Comparison of ENCODE assay signal across 21 cellular contexts in the genomic region with DNA sequence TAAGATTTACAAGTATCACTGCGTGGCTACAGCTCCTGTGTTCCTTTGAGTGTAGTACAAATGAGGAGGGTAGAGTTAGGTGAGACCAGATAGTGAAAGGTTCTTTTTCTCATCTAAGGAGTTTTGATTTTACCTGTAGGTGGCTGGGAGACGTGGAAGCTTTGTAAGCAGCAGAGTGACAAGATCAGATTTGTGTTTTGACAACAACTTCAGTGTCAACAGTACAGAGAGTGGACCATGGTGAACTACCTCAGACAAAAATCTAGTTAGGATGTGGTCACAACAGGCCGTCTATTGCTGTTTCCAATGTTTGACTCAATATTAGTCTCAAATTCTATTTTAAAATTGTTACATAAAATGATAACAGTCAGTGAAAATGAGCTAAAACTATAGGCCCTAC. TPM values are rescaled to one million over a fixed set of nuclear protein-coding genes. Genes with fewer than 3 reads are reported as not detected.
DNase-seq lines count a peak whose midpoint lies in the region; ATAC-seq, FAIRE-seq and TF ChIP-seq lines count a peak whose summit lies in the region.
"Had no signal": no experiment of that assay in that cellular context is flagged by ENCODE, and none has a peak within 500 bp of the region (broad histone marks: within the 10 kb centered on the region; RNA-seq: fewer than 3 reads in every experiment).

No MANE protein-coding gene starts in this region.

- H3K27ac ChIP-seq in GM23338 (ENCODE audit: low read depth) (no peak overlapping the region), astrocyte (ENCODE audit: low read depth, low read length) (no peak overlapping the region), liver (ENCODE audit: low read depth in 1 of 2, low read length in 2 of 2) (peak overlapping the region; percentile 83 to 89), tibial artery (peak overlapping the region; percentile 60 to 63)
- H3K27ac ChIP-seq: C4-2B, Peyer's patch had no signal

- H3K36me3 Mint-ChIP-seq in GM23338 (ENCODE audit: low read depth) (no peaks in the 10 kb centered on the region), astrocyte (ENCODE audit: low read depth, unreplicated experiment) (peaks cover 10% of the 10 kb centered on the region)

- H3K9ac ChIP-seq in astrocyte (ENCODE audit: low read length) (no peak overlapping the region), liver (ENCODE audit: low read depth in 1 of 2, low read length in 2 of 2) (peak overlapping the region in 1 of 2 donors; percentile 48)

- H3K4me1 Mint-ChIP-seq in GM23338: peaks cover 19% of the 10 kb centered on the region
- H3K4me1 Mint-ChIP-seq in astrocyte (ENCODE audit: low read depth, unreplicated experiment): peaks cover 21% of the 10 kb centered on the region

- no peaks in the 10 kb centered on the region for H3K9me2 ChIP-seq in GM23338 (ENCODE audit: insufficient read depth)

- H2AFZ ChIP-seq in GM23338 (no peak overlapping the region; the same call in 1 of the 2 replicates), astrocyte (ENCODE audit: low read depth, low read length) (no peak overlapping the region)

- no peak for TF ChIP-seq CTCF in GM23338 (conservative IDR thresholded peaks at IDR 0.05; ENCODE audit: low read depth in 2 of 2)
- no peak for TF ChIP-seq CTCF in astrocyte (IDR thresholded peaks at IDR 0.05; ENCODE audit: insufficient read depth, low read depth, low read length)
- no peak for TF ChIP-seq CTCF in liver (IDR thresholded peaks at IDR 0.05; ENCODE audit: low read depth, low read length, missing input control)
- TF ChIP-seq CTCF in tibial artery (IDR thresholded peaks at IDR 0.05): no peak

- H3K36me3 ChIP-seq in GM23338 (ENCODE audit: insufficient read depth) (no peaks in the 10 kb centered on the region), astrocyte (ENCODE audit: insufficient read depth, low read length) (no peaks in the 10 kb centered on the region), liver (ENCODE audit: control insufficient read depth in 4 of 4, insufficient read depth in 3 of 4, low read depth in 1 of 4, low read length in 3 of 4) (no peaks in the 10 kb centered on the region), tibial artery (no peaks in the 10 kb centered on the region)
- H3K36me3 ChIP-seq: Peyer's patch had no signal

- H3K27me3 ChIP-seq in GM23338 (ENCODE audit: insufficient read depth) (no peaks in the 10 kb centered on the region), astrocyte (ENCODE audit: insufficient read depth, low read length) (no peaks in the 10 kb centered on the region), liver (ENCODE audit: control insufficient read depth in 4 of 4, insufficient read depth in 4 of 4, low read length in 3 of 4) (no peaks in the 10 kb centered on the region), tibial artery (no peaks in the 10 kb centered on the region)
- H3K27me3 ChIP-seq: Peyer's patch had no signal

- no peaks in the 10 kb centered on the region for H3K9me3 Mint-ChIP-seq in GM23338
- no peaks in the 10 kb centered on the region for H3K9me3 Mint-ChIP-seq in astrocyte (ENCODE audit: unreplicated experiment)

- H3K27me3 Mint-ChIP-seq in GM23338 (ENCODE audit: insufficient read depth, low read depth, poor library complexity) (peaks cover 1% of the 10 kb centered on the region), astrocyte (ENCODE audit: low read depth, unreplicated experiment) (no peaks in the 10 kb centered on the region)

- H3K4me3 Mint-ChIP-seq in GM23338 (no peak overlapping the region), astrocyte (ENCODE audit: unreplicated experiment) (no peak overlapping the region)

- H3K4me2 ChIP-seq in GM23338 (no peak overlapping the region), astrocyte (ENCODE audit: low read length) (no peak overlapping the region)

- FAIRE-seq in astrocyte (lab: Jason Lieb, UNC): no peak
- FAIRE-seq: GM19239, K562 had no signal

- whole genome bisulfite sequencing in liver: 57% methylated on average over 3 of the region's 3 CpGs

- intact Hi-C loops in tibial artery (cut with DNase I; ENCODE audit: low total_unique reads): no loop called here

- peaks cover 11% of the 10 kb centered on the region for H3K4me1 ChIP-seq in GM23338 (ENCODE audit: insufficient read depth)
- H3K4me1 ChIP-seq in astrocyte (ENCODE audit: insufficient read depth, low read length): no peaks in the 10 kb centered on the region
- peaks cover 8 to 32% (median 16%) of the 10 kb centered on the region in 4 donors for H3K4me1 ChIP-seq in liver (ENCODE audit: control insufficient read depth in 4 of 4, insufficient read depth in 4 of 4, low read length in 3 of 4)
- peaks cover 0 to 33% (median 17%) of the 10 kb centered on the region in 4 donors for H3K4me1 ChIP-seq in tibial artery
- H3K4me1 ChIP-seq: Peyer's patch had no signal

- H3K4me3 ChIP-seq in GM23338: no peak overlapping the region
- H3K4me3 ChIP-seq in astrocyte (ENCODE audit: insufficient read depth, low read depth, low read length): no peak overlapping the region
- no peak overlapping the region for H3K4me3 ChIP-seq in liver (ENCODE audit: low read depth in 1 of 3, low read length in 3 of 3)
- H3K4me3 ChIP-seq in tibial artery: no peak overlapping the region
- H3K4me3 ChIP-seq: K562, Peyer's patch had no signal

- DNase-seq in GM23338 (ENCODE audit: low spot score) (no peak), astrocyte (ENCODE audit: low read depth) (no peak), tibial artery (no peak), SKM-1 treated with dmso at 0.1 percent for 144 hours (lab: John Stamatoyannopoulos, UW; ENCODE audit: unreplicated experiment) (no peak)
- no peak for DNase-seq in activated CD4-positive, alpha-beta T cell treated with anti-CD3 and anti-CD28 coated beads, Interleukin-2, amount 50 U/mL, for 48 hours
- DNase-seq: DMS153, EL, MV-4-11, NCI-H1417, NCI-H1930, NCI-H2171 treated with DMSO at 0.1 percent for 48 hours, NCI-H446 treated with DMSO at 0.1 percent for 48 hours, NCI-H774, Peyer's patch had no signal

- ATAC-seq in GM23338 (no peak; the same call in 2 of the 3 replicates), GM19463 (IDR thresholded peaks at IDR 0.05; ENCODE audit: unreplicated experiment) (no peak)
- ATAC-seq: HCT116, K562, Right ventricle myocardium inferior had no signal

- no peaks in the 10 kb centered on the region for H3K9me3 ChIP-seq in astrocyte (ENCODE audit: insufficient read depth, low read depth, low read length)
- H3K9me3 ChIP-seq in liver (ENCODE audit: control insufficient read depth in 4 of 4, low read length in 3 of 4): no peaks in the 10 kb centered on the region
- no peaks in the 10 kb centered on the region for H3K9me3 ChIP-seq in tibial artery
- H3K9me3 ChIP-seq: Peyer's patch had no signal

- H3K79me2 ChIP-seq in GM23338 (replicated peaks; ENCODE audit: insufficient read depth) (no peaks in the 10 kb centered on the region), astrocyte (ENCODE audit: insufficient read depth, low read length) (no peaks in the 10 kb centered on the region)

- H3F3A ChIP-seq in GM23338 (replicated peaks; ENCODE audit: low read depth): no peaks in the 10 kb centered on the region

- no peaks in the 10 kb centered on the region for H4K20me1 ChIP-seq in GM23338 (replicated peaks; ENCODE audit: insufficient read depth)
- H4K20me1 ChIP-seq in astrocyte (ENCODE audit: insufficient read depth, low read length): no peaks in the 10 kb centered on the region

- H3K27ac Mint-ChIP-seq in GM23338 (0 out of 2 replicates have a peak overlapping the region, but pooled peaks have one; percentile 4), astrocyte (ENCODE audit: unreplicated experiment) (peak overlapping the region; percentile 66)

- no peak for TF ChIP-seq RAD21 in liver (IDR thresholded peaks at IDR 0.05)

TF ChIP-seq in liver, 16 proteins besides CTCF, POLR2A, EP300 and RAD21 (continues in another document):
- TF ChIP-seq GABPA (IDR thresholded peaks at IDR 0.05 in 1 of 2, conservative IDR thresholded peaks at IDR 0.05 in 1 of 2) (no peak), RXRA (IDR thresholded peaks at IDR 0.05) (peak in 1 of 2 donors; percentile 14), SP1 (IDR thresholded peaks at IDR 0.05) (no peak), HNF4G (IDR thresholded peaks at IDR 0.05) (no peak), JUND (IDR thresholded peaks at IDR 0.05) (no peak), HNF4A (conservative IDR thresholded peaks at IDR 0.05) (peak in 1 of 2 donors; percentile 6), TAF1 (conservative IDR thresholded peaks at IDR 0.05) (no peak), NR2F2 (IDR thresholded peaks at IDR 0.05) (no peak), FOXA1 (IDR thresholded peaks at IDR 0.05) (no peak), FOXA2 (IDR thresholded peaks at IDR 0.05) (peak; percentile 17), EGR1 (IDR thresholded peaks at IDR 0.05; ENCODE audit: low read depth in 2 of 2) (no peak), YY1 (IDR thresholded peaks at IDR 0.05) (no peak)
- TF ChIP-seq, protein P1, sequence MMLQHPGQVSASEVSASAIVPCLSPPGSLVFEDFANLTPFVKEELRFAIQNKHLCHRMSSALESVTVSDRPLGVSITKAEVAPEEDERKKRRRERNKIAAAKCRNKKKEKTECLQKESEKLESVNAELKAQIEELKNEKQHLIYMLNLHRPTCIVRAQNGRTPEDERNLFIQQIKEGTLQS (IDR thresholded peaks at IDR 0.05): no peak
- TF ChIP-seq, protein P2, sequence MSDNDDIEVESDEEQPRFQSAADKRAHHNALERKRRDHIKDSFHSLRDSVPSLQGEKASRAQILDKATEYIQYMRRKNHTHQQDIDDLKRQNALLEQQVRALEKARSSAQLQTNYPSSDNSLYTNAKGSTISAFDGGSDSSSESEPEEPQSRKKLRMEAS (IDR thresholded peaks at IDR 0.05): no peak

RNA-seq across cellular contexts. Expression of gene UGP2, which starts 20.3 kb away (rescaled TPM):
- total RNA-seq in GM23338 (2014; rRNA removed; shearing (Covaris generic)): 742 and 744 TPM in 2 replicates
- polyA plus RNA-seq in GM23338 (2016; fragmentation: Nextera tagmentation; extraction: Ambion mirVana): 906 and 943 TPM in 2 replicates
- 314 and 322 TPM in 2 replicates for total RNA-seq in astrocyte
- total RNA-seq in liver: 100 to 1,000 TPM in 1 of 2 donors, 10 to 100 TPM in 1; 76.2 to 341 TPM
- 100 to 1,000 TPM; 182 to 723 TPM for polyA plus RNA-seq in liver

Comparison
In these comparisons a context has a peak if more than half of its experiments do, and no peak if none do; other contexts are left out.
1. H3K27ac ChIP-seq: peak in liver (2 of 2) and tibial artery (2 of 2); none in GM23338 (single experiment) and astrocyte (single experiment).